Comparison of ENCODE assay signal across 27 cellular contexts in genomic region chr7:119713606-119714005, GRCh38.
"Had no signal": no experiment of that assay in that cellular context is flagged by ENCODE, and none has a peak within 500 bp of the region (broad histone marks: within the 10 kb centered on the region; RNA-seq: fewer than 3 reads in every experiment).

No MANE protein-coding gene starts in this region.

- DNase-seq: hippocampal formation; kidney; left colon; left lung; lower lobe of right lung; mammary epithelial cell; mesenchymal stem cell; naive thymus-derived CD8-positive, alpha-beta T cell; occipital lobe; right lobe of liver; stimulated activated CD4-positive, alpha-beta T cell treated with anti-CD3 and anti-CD28 coated beads, Interleukin-12 subunit alpha, Interleukin-12 subunit beta, amount 100 ng/mL, for 4 hours; stimulated activated CD4-positive, alpha-beta T cell treated with anti-CD3 and anti-CD28 coated beads, Interleukin-15, amount 100 ng/mL, for 24 hours; stimulated activated CD4-positive, alpha-beta T cell treated with anti-CD3 and anti-CD28 coated beads, Interleukin-2, amount 100 ng/mL, for 24 hours; stimulated activated CD4-positive, alpha-beta T cell treated with anti-CD3 and anti-CD28 coated beads, Interleukin-4, amount 100 ng/mL, for 1 hour; stimulated activated naive B cell treated with anti-CD40 and anti-IgM and Interleukin-4, amounts not matched to agents 10 μg/mL and 1 μg/mL and 100 μg/mL, for 72 hours; stimulated activated naive CD8-positive, alpha-beta T cell treated with anti-CD3 and anti-CD28 coated beads, Interleukin-15, Interleukin-2, amounts not matched to agents 100 U/mL and 50 U/mL, for 24 hours; stomach; testis; tibial artery; trophoblast cell; upper lobe of right lung had no signal

- H3K4me3 Mint-ChIP-seq: naive thymus-derived CD8-positive, alpha-beta T cell; nephron; neural crest cell; stimulated activated naive B cell treated with anti-CD40 and anti-IgM and Interleukin-4, amounts not matched to agents 10 μg/mL and 1 μg/mL and 100 μg/mL, for 72 hours had no signal

- H3K27me3 ChIP-seq: left lung, neutrophil, right atrium auricular region, right lobe of liver, stomach, testis, tibial artery, upper lobe of right lung had no signal

- H3K4me3 ChIP-seq: left lung, lower lobe of right lung, right atrium auricular region, right lobe of liver, stomach, testis, tibial artery, upper lobe of right lung had no signal

- H3K27ac Mint-ChIP-seq: naive thymus-derived CD8-positive, alpha-beta T cell; nephron; stimulated activated naive B cell treated with anti-CD40 and anti-IgM and Interleukin-4, amounts not matched to agents 10 μg/mL and 1 μg/mL and 100 μg/mL, for 72 hours had no signal

- H3K36me3 Mint-ChIP-seq: stimulated activated naive B cell treated with anti-CD40 and anti-IgM and Interleukin-4, amounts not matched to agents 10 μg/mL and 1 μg/mL and 100 μg/mL, for 72 hours had no signal

- H3K9me3 Mint-ChIP-seq: nephron had no signal

- H3K4me1 Mint-ChIP-seq: naive thymus-derived CD8-positive, alpha-beta T cell; nephron; neural crest cell; stimulated activated naive B cell treated with anti-CD40 and anti-IgM and Interleukin-4, amounts not matched to agents 10 μg/mL and 1 μg/mL and 100 μg/mL, for 72 hours had no signal

- H3K27me3 Mint-ChIP-seq: naive thymus-derived CD8-positive, alpha-beta T cell; stimulated activated naive B cell treated with anti-CD40 and anti-IgM and Interleukin-4, amounts not matched to agents 10 μg/mL and 1 μg/mL and 100 μg/mL, for 72 hours had no signal

- FAIRE-seq: kidney, urothelium cell line had no signal

- H3K36me3 ChIP-seq: left lung, lower lobe of right lung, neutrophil, right atrium auricular region, right lobe of liver, stomach, tibial artery, upper lobe of right lung had no signal

- H3K79me2 ChIP-seq: parathyroid adenoma had no signal

- H3K27ac ChIP-seq: left lung, lower lobe of right lung, neutrophil, parathyroid adenoma, right atrium auricular region, right lobe of liver, stomach, testis, tibial artery, upper lobe of right lung had no signal

- H2AFZ ChIP-seq: parathyroid adenoma had no signal

- H3K9me3 ChIP-seq: lower lobe of right lung, neutrophil, right atrium auricular region, right lobe of liver, stomach, testis, tibial artery, upper lobe of right lung had no signal

- H3K4me1 ChIP-seq: left lung, lower lobe of right lung, parathyroid adenoma, right atrium auricular region, right lobe of liver, stomach, testis, tibial artery, upper lobe of right lung had no signal
